Comparison of ENCODE assay signal across 1 cellular context in the genomic region with DNA sequence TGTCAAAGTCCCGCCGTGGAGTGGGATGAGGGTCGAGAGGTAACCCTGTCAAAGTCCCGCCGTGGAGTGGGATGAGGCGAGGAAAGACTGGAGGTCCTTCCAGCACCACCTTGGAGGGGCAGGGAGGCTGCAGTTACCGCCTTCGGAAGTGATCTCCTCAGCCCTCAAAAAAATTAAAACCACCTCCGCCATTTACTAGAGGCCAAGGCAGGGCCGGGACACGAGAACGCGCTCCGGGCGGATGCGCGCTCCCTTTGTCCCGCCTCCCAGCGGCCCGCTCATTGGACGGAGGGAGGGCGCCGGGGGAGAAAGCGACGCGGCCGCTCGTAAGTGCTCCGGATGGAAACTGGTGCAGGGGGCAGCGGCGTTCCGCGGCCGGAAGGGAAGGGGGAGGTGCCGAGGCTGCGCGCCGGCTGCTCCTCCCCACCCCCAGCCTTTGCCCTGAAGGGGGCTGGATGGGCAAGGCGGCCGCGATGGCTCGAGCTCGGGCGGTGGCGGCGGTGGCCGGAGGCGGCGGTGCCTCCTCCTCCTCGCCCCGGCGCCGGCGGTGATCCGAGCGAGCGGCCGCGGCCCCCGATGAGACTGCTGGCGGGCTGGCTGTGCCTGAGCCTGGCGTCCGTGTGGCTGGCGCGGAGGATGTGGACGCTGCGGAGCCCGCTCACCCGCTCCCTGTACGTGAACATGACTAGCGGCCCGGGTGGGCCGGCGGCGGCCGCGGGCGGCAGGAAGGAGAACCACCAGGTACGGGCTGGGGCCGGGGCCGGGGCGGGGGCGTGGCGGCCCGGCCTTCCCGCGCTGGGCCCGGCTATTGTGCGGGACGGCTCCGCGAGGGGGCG.
A peak's percentile ranks its signal among the peaks of the same experiment; 100 is the strongest.
TF ChIP-seq lines count a peak whose summit lies in the region.

A gene (plus strand): TSS at position 420 of the 836 bp plus-strand sequence. CDS start 157 bp downstream, at position 577.

TF ChIP-seq in H1, 55 proteins besides CTCF, POLR2A, EP300 and RAD21:
- TF ChIP-seq JUND (IDR thresholded peaks at IDR 0.05; ENCODE audit: low read length) = 0 out of 2 replicates have a peak, but pooled peaks have one; percentile 7
- no peak for TF ChIP-seq SUZ12 (IDR thresholded peaks at IDR 0.05; ENCODE audit: low read length)
- TF ChIP-seq TAF1 (IDR thresholded peaks at IDR 0.05; ENCODE audit: low read depth, low read length) = peak; percentile 94
- TF ChIP-seq, protein P1, sequence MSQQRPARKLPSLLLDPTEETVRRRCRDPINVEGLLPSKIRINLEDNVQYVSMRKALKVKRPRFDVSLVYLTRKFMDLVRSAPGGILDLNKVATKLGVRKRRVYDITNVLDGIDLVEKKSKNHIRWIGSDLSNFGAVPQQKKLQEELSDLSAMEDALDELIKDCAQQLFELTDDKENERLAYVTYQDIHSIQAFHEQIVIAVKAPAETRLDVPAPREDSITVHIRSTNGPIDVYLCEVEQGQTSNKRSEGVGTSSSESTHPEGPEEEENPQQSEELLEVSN (IDR thresholded peaks at IDR 0.05) = no peak
- peak; percentile 99 for TF ChIP-seq GABPA (IDR thresholded peaks at IDR 0.05; ENCODE audit: borderline replicate concordance, insufficient read depth, low read length)
- TF ChIP-seq YY1 (IDR thresholded peaks at IDR 0.05; ENCODE audit: low read depth, low read length) = peak; percentile 67; the same call in 1 of the 2 replicates
- no peak for TF ChIP-seq ZNF274 (IDR thresholded peaks at IDR 0.05; ENCODE audit: borderline replicate concordance, extremely low read depth, low read length)
- no peak for TF ChIP-seq SIX5 (IDR thresholded peaks at IDR 0.05; ENCODE audit: low read depth, low read length)
- TF ChIP-seq HDAC2 (IDR thresholded peaks at IDR 0.05; ENCODE audit: borderline replicate concordance in 1 of 2, low read depth in 2 of 2, low read length in 2 of 2) = 0 out of 4 replicates have a peak, but pooled peaks of 1 of the 2 experiments have one; percentile 23
- TF ChIP-seq TEAD4 (IDR thresholded peaks at IDR 0.05; ENCODE audit: low read depth, low read length) = peak; percentile 4; the same call in 1 of the 2 replicates
- TF ChIP-seq CEBPB (IDR thresholded peaks at IDR 0.05; ENCODE audit: low read depth, low read length) = no peak
- TF ChIP-seq, protein P2, sequence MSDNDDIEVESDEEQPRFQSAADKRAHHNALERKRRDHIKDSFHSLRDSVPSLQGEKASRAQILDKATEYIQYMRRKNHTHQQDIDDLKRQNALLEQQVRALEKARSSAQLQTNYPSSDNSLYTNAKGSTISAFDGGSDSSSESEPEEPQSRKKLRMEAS (IDR thresholded peaks at IDR 0.05) = peak; percentile 83
- TF ChIP-seq BCL11A (IDR thresholded peaks at IDR 0.05; ENCODE audit: low read depth in 2 of 2, low read length in 2 of 2) = no peak
- TF ChIP-seq, protein P3, sequence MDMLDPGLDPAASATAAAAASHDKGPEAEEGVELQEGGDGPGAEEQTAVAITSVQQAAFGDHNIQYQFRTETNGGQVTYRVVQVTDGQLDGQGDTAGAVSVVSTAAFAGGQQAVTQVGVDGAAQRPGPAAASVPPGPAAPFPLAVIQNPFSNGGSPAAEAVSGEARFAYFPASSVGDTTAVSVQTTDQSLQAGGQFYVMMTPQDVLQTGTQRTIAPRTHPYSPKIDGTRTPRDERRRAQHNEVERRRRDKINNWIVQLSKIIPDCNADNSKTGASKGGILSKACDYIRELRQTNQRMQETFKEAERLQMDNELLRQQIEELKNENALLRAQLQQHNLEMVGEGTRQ (IDR thresholded peaks at IDR 0.05; ENCODE audit: low read length) = no peak
- TF ChIP-seq SIN3A (conservative IDR thresholded peaks at IDR 0.05 in 1 of 2, IDR thresholded peaks at IDR 0.05 in 1 of 2; ENCODE audit: low read depth in 1 of 2, low read length in 2 of 2) = peak; percentile 79 to 90; a peak in 3 of 4 replicates
- no peak; the same call in 1 of the 2 replicates for TF ChIP-seq EGR1 (IDR thresholded peaks at IDR 0.05; ENCODE audit: borderline replicate concordance, low read depth, low read length)
- peak; percentile 85 for TF ChIP-seq TBP (IDR thresholded peaks at IDR 0.05; ENCODE audit: low read depth, low read length)
- TF ChIP-seq POLR2AphosphoS5 (IDR thresholded peaks at IDR 0.05; ENCODE audit: low read depth, low read length) = peak; percentile 96
- TF ChIP-seq PHF8 (conservative IDR thresholded peaks at IDR 0.05; ENCODE audit: low read depth, low read length) = peak; percentile 87
- TF ChIP-seq ASH2L (IDR thresholded peaks at IDR 0.05; ENCODE audit: low read length) = peak; percentile 88
- no peak for TF ChIP-seq RXRA (IDR thresholded peaks at IDR 0.05; ENCODE audit: insufficient read depth, low read depth, low read length)
- TF ChIP-seq TAF7 (optimal IDR thresholded peaks at IDR 0.05; ENCODE audit: borderline replicate concordance, low read depth, low read length) = peak; percentile 50
- 0 out of 2 replicates have a peak, but pooled peaks have one; percentile 42 for TF ChIP-seq KDM5A (IDR thresholded peaks at IDR 0.05; ENCODE audit: low read length)
- peak; percentile 62; the same call in 1 of the 2 replicates for TF ChIP-seq TCF12 (IDR thresholded peaks at IDR 0.05; ENCODE audit: low read depth, low read length)
- TF ChIP-seq BRCA1 (IDR thresholded peaks at IDR 0.05; ENCODE audit: low read depth, low read length) = no peak
- 0 out of 2 replicates have a peak, but pooled peaks have one; percentile 50 for TF ChIP-seq RBBP5 (IDR thresholded peaks at IDR 0.05; ENCODE audit: borderline replicate concordance, low read depth, low read length)
- TF ChIP-seq KDM4A (IDR thresholded peaks at IDR 0.05; ENCODE audit: low read depth, low read length, severe bottlenecking) = peak; percentile 71
- TF ChIP-seq CHD2 (IDR thresholded peaks at IDR 0.05; ENCODE audit: low read length) = 0 out of 2 replicates have a peak, but pooled peaks have one; percentile 32
- TF ChIP-seq SP1 (IDR thresholded peaks at IDR 0.05; ENCODE audit: low read depth, low read length) = peak; percentile 52; the same call in 1 of the 2 replicates
- TF ChIP-seq SIRT6 (IDR thresholded peaks at IDR 0.05; ENCODE audit: low read length) = no peak
- TF ChIP-seq CREB1 (IDR thresholded peaks at IDR 0.05) = peak; percentile 84
- peak; percentile 91 for TF ChIP-seq SP4 (IDR thresholded peaks at IDR 0.05; ENCODE audit: low read length)
- TF ChIP-seq, protein P4, sequence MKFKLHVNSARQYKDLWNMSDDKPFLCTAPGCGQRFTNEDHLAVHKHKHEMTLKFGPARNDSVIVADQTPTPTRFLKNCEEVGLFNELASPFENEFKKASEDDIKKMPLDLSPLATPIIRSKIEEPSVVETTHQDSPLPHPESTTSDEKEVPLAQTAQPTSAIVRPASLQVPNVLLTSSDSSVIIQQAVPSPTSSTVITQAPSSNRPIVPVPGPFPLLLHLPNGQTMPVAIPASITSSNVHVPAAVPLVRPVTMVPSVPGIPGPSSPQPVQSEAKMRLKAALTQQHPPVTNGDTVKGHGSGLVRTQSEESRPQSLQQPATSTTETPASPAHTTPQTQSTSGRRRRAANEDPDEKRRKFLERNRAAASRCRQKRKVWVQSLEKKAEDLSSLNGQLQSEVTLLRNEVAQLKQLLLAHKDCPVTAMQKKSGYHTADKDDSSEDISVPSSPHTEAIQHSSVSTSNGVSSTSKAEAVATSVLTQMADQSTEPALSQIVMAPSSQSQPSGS (IDR thresholded peaks at IDR 0.05; ENCODE audit: low read length) = 0 out of 2 replicates have a peak, but pooled peaks have one; percentile 46
- TF ChIP-seq SRF (IDR thresholded peaks at IDR 0.05; ENCODE audit: low read depth, low read length) = peak; percentile 41; the same call in 1 of the 2 replicates
- TF ChIP-seq RFX5 (IDR thresholded peaks at IDR 0.05; ENCODE audit: borderline replicate concordance, low read depth, low read length) = no peak
- TF ChIP-seq KDM1A (IDR thresholded peaks at IDR 0.05; ENCODE audit: borderline replicate concordance, low read length) = no peak
